2 cellular contexts compared by ENCODE assay signal in genomic region chr6:113089056-113089455, GRCh38.
TF ChIP-seq lines count a peak whose summit lies in the region.

No MANE protein-coding gene starts in this region.

TF ChIP-seq in HCT116, 20 proteins besides CTCF, POLR2A, EP300 and RAD21 (continued from another document):
- no peak for TF ChIP-seq ZBTB33 (IDR thresholded peaks at IDR 0.05; ENCODE audit: extremely low read depth, insufficient replicate concordance, low read length)
- no peak for TF ChIP-seq JUND (IDR thresholded peaks at IDR 0.05)
- TF ChIP-seq EGR1 (IDR thresholded peaks at IDR 0.05; ENCODE audit: low read depth), result no peak
- no peak for TF ChIP-seq FOSL1 (IDR thresholded peaks at IDR 0.05; ENCODE audit: low read depth)
- no peak for TF ChIP-seq MAX (IDR thresholded peaks at IDR 0.05)
- no peak for TF ChIP-seq SIN3A (IDR thresholded peaks at IDR 0.05; ENCODE audit: low read depth)

TF ChIP-seq in WTC11, 78 proteins besides CTCF, POLR2A, EP300 and RAD21 (continued from another document):
- TF ChIP-seq ZSCAN18 (CRISPR knock-in tag; IDR thresholded peaks at IDR 0.05) (no peak), MLX (CRISPR knock-in tag; IDR thresholded peaks at IDR 0.05) (no peak), CREB1 (CRISPR knock-in tag; IDR thresholded peaks at IDR 0.05) (no peak), ZNF416 (CRISPR knock-in tag; IDR thresholded peaks at IDR 0.05) (no peak), TEAD4 (CRISPR knock-in tag; IDR thresholded peaks at IDR 0.05) (no peak), PRDM15 (CRISPR knock-in tag; IDR thresholded peaks at IDR 0.05) (no peak), ATF1 (CRISPR knock-in tag; IDR thresholded peaks at IDR 0.05) (no peak), ZNF121 (CRISPR knock-in tag; IDR thresholded peaks at IDR 0.05) (no peak), OVOL2 (CRISPR knock-in tag; IDR thresholded peaks at IDR 0.05; ENCODE audit: borderline replicate concordance) (no peak), CREM (CRISPR knock-in tag; IDR thresholded peaks at IDR 0.05) (no peak), FOXP4 (CRISPR knock-in tag; IDR thresholded peaks at IDR 0.05) (no peak), ZNF219 (CRISPR knock-in tag; IDR thresholded peaks at IDR 0.05; ENCODE audit: borderline replicate concordance) (no peak), GTF2I (CRISPR knock-in tag; conservative IDR thresholded peaks at IDR 0.05) (no peak), NR2C2 (CRISPR knock-in tag; IDR thresholded peaks at IDR 0.05) (no peak), ZNF671 (CRISPR knock-in tag; IDR thresholded peaks at IDR 0.05) (no peak), RELA (CRISPR knock-in tag; IDR thresholded peaks at IDR 0.05; ENCODE audit: borderline replicate concordance) (no peak)
- TF ChIP-seq, protein P1, sequence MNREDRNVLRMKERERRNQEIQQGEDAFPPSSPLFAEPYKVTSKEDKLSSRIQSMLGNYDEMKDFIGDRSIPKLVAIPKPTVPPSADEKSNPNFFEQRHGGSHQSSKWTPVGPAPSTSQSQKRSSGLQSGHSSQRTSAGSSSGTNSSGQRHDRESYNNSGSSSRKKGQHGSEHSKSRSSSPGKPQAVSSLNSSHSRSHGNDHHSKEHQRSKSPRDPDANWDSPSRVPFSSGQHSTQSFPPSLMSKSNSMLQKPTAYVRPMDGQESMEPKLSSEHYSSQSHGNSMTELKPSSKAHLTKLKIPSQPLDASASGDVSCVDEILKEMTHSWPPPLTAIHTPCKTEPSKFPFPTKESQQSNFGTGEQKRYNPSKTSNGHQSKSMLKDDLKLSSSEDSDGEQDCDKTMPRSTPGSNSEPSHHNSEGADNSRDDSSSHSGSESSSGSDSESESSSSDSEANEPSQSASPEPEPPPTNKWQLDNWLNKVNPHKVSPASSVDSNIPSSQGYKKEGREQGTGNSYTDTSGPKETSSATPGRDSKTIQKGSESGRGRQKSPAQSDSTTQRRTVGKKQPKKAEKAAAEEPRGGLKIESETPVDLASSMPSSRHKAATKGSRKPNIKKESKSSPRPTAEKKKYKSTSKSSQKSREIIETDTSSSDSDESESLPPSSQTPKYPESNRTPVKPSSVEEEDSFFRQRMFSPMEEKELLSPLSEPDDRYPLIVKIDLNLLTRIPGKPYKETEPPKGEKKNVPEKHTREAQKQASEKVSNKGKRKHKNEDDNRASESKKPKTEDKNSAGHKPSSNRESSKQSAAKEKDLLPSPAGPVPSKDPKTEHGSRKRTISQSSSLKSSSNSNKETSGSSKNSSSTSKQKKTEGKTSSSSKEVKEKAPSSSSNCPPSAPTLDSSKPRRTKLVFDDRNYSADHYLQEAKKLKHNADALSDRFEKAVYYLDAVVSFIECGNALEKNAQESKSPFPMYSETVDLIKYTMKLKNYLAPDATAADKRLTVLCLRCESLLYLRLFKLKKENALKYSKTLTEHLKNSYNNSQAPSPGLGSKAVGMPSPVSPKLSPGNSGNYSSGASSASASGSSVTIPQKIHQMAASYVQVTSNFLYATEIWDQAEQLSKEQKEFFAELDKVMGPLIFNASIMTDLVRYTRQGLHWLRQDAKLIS (CRISPR knock-in tag; IDR thresholded peaks at IDR 0.05; ENCODE audit: borderline replicate concordance), result no peak
